1 cellular context compared by ENCODE assay signal in the genomic region with DNA sequence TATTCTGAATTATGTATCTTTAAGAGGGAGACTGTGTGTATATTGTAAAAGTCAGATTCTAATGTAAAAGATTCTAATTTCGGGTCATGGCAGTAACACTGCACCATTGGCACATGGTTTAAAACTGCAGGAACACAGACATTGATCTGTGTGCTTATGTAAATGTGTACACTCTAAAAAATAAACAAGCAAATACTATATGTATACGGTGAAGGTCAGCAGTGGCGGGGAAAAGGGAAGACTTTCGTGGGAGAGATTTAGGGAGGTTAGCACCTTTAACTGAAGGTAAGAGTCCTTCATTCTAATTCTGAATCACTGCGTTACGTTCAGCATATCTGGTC.
TF ChIP-seq lines count a peak whose summit lies in the region.

No MANE protein-coding gene starts in this region.

TF ChIP-seq in HepG2, 621 proteins besides CTCF, POLR2A, EP300 and RAD21 (continued from another document and continues in another):
- TF ChIP-seq MNT (IDR thresholded peaks at IDR 0.05): peak; percentile 12; the same call in 1 of the 2 replicates
- TF ChIP-seq ZSCAN31 (CRISPR knock-in tag; IDR thresholded peaks at IDR 0.05; ENCODE audit: low read depth): no peak
- TF ChIP-seq KIAA2018 (CRISPR knock-in tag; IDR thresholded peaks at IDR 0.05; ENCODE audit: borderline replicate concordance): no peak
- no peak for TF ChIP-seq HNRNPUL1 (IDR thresholded peaks at IDR 0.05; ENCODE audit: low read depth, low read length)
- TF ChIP-seq NFAT5 (CRISPR knock-in tag; IDR thresholded peaks at IDR 0.05): no peak
- TF ChIP-seq MEF2D (CRISPR knock-in tag; IDR thresholded peaks at IDR 0.05): 0 out of 2 replicates have a peak, but pooled peaks have one; percentile 18
- no peak for TF ChIP-seq CHD2 (IDR thresholded peaks at IDR 0.05; ENCODE audit: low read depth, low read length)
- TF ChIP-seq ZNF629 (CRISPR knock-in tag; conservative IDR thresholded peaks at IDR 0.05): no peak
- TF ChIP-seq HMGXB3 (CRISPR knock-in tag; IDR thresholded peaks at IDR 0.05; ENCODE audit: borderline replicate concordance): no peak
- 0 out of 2 replicates have a peak, but pooled peaks have one; percentile 8 for TF ChIP-seq ARID2 (CRISPR knock-in tag; IDR thresholded peaks at IDR 0.05; ENCODE audit: borderline replicate concordance)
- TF ChIP-seq, protein P1, sequence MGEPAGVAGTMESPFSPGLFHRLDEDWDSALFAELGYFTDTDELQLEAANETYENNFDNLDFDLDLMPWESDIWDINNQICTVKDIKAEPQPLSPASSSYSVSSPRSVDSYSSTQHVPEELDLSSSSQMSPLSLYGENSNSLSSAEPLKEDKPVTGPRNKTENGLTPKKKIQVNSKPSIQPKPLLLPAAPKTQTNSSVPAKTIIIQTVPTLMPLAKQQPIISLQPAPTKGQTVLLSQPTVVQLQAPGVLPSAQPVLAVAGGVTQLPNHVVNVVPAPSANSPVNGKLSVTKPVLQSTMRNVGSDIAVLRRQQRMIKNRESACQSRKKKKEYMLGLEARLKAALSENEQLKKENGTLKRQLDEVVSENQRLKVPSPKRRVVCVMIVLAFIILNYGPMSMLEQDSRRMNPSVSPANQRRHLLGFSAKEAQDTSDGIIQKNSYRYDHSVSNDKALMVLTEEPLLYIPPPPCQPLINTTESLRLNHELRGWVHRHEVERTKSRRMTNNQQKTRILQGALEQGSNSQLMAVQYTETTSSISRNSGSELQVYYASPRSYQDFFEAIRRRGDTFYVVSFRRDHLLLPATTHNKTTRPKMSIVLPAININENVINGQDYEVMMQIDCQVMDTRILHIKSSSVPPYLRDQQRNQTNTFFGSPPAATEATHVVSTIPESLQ (CRISPR knock-in tag; conservative IDR thresholded peaks at IDR 0.05): 0 out of 2 replicates have a peak, but pooled peaks have one; percentile 21
- no peak for TF ChIP-seq ZSCAN21 (CRISPR knock-in tag; IDR thresholded peaks at IDR 0.05; ENCODE audit: borderline replicate concordance)
- TF ChIP-seq SALL2 (CRISPR knock-in tag; IDR thresholded peaks at IDR 0.05): no peak
- TF ChIP-seq, protein P2, sequence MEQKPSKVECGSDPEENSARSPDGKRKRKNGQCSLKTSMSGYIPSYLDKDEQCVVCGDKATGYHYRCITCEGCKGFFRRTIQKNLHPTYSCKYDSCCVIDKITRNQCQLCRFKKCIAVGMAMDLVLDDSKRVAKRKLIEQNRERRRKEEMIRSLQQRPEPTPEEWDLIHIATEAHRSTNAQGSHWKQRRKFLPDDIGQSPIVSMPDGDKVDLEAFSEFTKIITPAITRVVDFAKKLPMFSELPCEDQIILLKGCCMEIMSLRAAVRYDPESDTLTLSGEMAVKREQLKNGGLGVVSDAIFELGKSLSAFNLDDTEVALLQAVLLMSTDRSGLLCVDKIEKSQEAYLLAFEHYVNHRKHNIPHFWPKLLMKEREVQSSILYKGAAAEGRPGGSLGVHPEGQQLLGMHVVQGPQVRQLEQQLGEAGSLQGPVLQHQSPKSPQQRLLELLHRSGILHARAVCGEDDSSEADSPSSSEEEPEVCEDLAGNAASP (CRISPR knock-in tag; IDR thresholded peaks at IDR 0.05; ENCODE audit: borderline replicate concordance): no peak
- no peak for TF ChIP-seq ARNTL (CRISPR knock-in tag; IDR thresholded peaks at IDR 0.05)
- no peak for TF ChIP-seq AHR (CRISPR knock-in tag; IDR thresholded peaks at IDR 0.05)
- 0 out of 2 replicates have a peak, but pooled peaks have one; percentile 64 for TF ChIP-seq ZMYM2 (CRISPR knock-in tag; IDR thresholded peaks at IDR 0.05)
- peak; percentile 74; the same call in 1 of the 2 replicates for TF ChIP-seq SIX1 (CRISPR knock-in tag; IDR thresholded peaks at IDR 0.05; ENCODE audit: borderline replicate concordance)
- TF ChIP-seq ATF1 (CRISPR knock-in tag; IDR thresholded peaks at IDR 0.05): 0 out of 2 replicates have a peak, but pooled peaks have one; percentile 16
- TF ChIP-seq, protein P3, sequence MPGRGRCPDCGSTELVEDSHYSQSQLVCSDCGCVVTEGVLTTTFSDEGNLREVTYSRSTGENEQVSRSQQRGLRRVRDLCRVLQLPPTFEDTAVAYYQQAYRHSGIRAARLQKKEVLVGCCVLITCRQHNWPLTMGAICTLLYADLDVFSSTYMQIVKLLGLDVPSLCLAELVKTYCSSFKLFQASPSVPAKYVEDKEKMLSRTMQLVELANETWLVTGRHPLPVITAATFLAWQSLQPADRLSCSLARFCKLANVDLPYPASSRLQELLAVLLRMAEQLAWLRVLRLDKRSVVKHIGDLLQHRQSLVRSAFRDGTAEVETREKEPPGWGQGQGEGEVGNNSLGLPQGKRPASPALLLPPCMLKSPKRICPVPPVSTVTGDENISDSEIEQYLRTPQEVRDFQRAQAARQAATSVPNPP (CRISPR knock-in tag; IDR thresholded peaks at IDR 0.05): 0 out of 2 replicates have a peak, but pooled peaks have one; percentile 9
- no peak for TF ChIP-seq ZFX (CRISPR knock-in tag; IDR thresholded peaks at IDR 0.05; ENCODE audit: low read depth)
- peak; percentile 93 for TF ChIP-seq GATAD2A (CRISPR knock-in tag; IDR thresholded peaks at IDR 0.05)
- TF ChIP-seq KMT2A (CRISPR knock-in tag; IDR thresholded peaks at IDR 0.05): no peak
- peak; percentile 41; the same call in 1 of the 2 replicates for TF ChIP-seq KAT2B (IDR thresholded peaks at IDR 0.05; ENCODE audit: borderline replicate concordance, low read depth, low read length)
- TF ChIP-seq REXO4 (CRISPR knock-in tag; IDR thresholded peaks at IDR 0.05; ENCODE audit: borderline replicate concordance): no peak
- TF ChIP-seq RBFOX2 (IDR thresholded peaks at IDR 0.05; ENCODE audit: low read depth, low read length): no peak
- peak; percentile 94 for TF ChIP-seq FOXA1 (IDR thresholded peaks at IDR 0.05)
- peak; percentile 87 for TF ChIP-seq FOXA1 (CRISPR knock-in tag; IDR thresholded peaks at IDR 0.05)
